25 cellular contexts compared by ENCODE assay signal in the genomic region with DNA sequence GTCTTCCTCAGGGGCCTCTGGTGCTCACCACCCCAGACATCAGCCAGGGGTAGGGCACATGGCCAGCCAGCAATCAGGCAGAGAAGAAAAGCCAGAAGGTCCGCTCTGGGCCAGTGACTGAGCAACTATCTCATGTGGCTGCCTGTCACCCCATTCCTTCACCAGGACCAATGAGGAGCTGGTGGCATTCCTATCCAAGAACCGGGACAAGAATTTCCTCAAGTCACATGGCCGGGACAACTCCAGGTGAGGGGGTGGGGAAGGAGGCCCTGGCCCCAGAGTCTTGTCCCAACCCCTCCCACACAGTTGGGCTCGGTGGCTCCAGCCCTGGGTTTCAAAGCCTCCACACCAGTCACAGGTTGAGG.
"Had no signal": no experiment of that assay in that cellular context is flagged by ENCODE, and none has a peak within 500 bp of the region (broad histone marks: within the 10 kb centered on the region; RNA-seq: fewer than 3 reads in every experiment).

No MANE protein-coding gene starts in this region.

- H3K9me3 Mint-ChIP-seq: immature natural killer cell; memory B cell; naive B cell; nephron; stimulated activated naive B cell treated with anti-CD40 and anti-IgM and Interleukin-4, amounts not matched to agents 10 μg/mL and 1 μg/mL and 100 μg/mL, for 72 hours; stimulated activated naive CD8-positive, alpha-beta T cell treated with anti-CD3 and anti-CD28 coated beads, Interleukin-15, amount 100 ng/mL, for 72 hours had no signal

- DNase-seq: colonic mucosa; dermis blood vessel endothelial cell; erythroblast; foreskin melanocyte; heart right ventricle; immature natural killer cell; kidney; left cardiac atrium; left ventricle myocardium inferior; lower lobe of right lung; naive B cell; psoas muscle; retina; stimulated activated CD4-positive, alpha-beta T cell treated with anti-CD3 and anti-CD28 coated beads, Interleukin-15, amount 100 ng/mL, for 24 hours; stimulated activated CD4-positive, alpha-beta T cell treated with anti-CD3 and anti-CD28 coated beads, Interleukin-1b, Interleukin-23, amount 100 ng/mL, for 48 hours; stimulated activated CD4-positive, alpha-beta T cell treated with anti-CD3 and anti-CD28 coated beads, Interleukin-4, amount 100 ng/mL, for 24 hours; stimulated activated naive B cell treated with anti-CD40 and anti-IgM and Interleukin-4, amounts not matched to agents 10 μg/mL and 1 μg/mL and 100 μg/mL, for 72 hours; substantia nigra; transverse colon had no signal

- H3K9me3 ChIP-seq: colonic mucosa, heart right ventricle, left ventricle myocardium inferior, lower lobe of right lung, psoas muscle, right lobe of liver, spleen, thoracic aorta, transverse colon had no signal

- H3K27me3 ChIP-seq: colonic mucosa, heart right ventricle, right lobe of liver, spleen, transverse colon had no signal

- H3K27ac ChIP-seq: colonic mucosa, heart right ventricle, left ventricle myocardium inferior, lower lobe of right lung, psoas muscle, right lobe of liver, spleen, thoracic aorta, transverse colon had no signal

- H3K36me3 Mint-ChIP-seq: naive B cell had no signal

- H3K4me1 ChIP-seq: colonic mucosa, lower lobe of right lung, psoas muscle, transverse colon had no signal

- H3K4me1 Mint-ChIP-seq: nephron had no signal

- H3K4me3 Mint-ChIP-seq: immature natural killer cell; memory B cell; naive B cell; nephron; stimulated activated naive B cell treated with anti-CD40 and anti-IgM and Interleukin-4, amounts not matched to agents 10 μg/mL and 1 μg/mL and 100 μg/mL, for 72 hours; stimulated activated naive CD8-positive, alpha-beta T cell treated with anti-CD3 and anti-CD28 coated beads, Interleukin-15, amount 100 ng/mL, for 72 hours had no signal

- H3K4me3 ChIP-seq: colonic mucosa, heart right ventricle, left ventricle myocardium inferior, lower lobe of right lung, psoas muscle, right lobe of liver, spleen, thoracic aorta, transverse colon had no signal

- H3K27ac Mint-ChIP-seq: memory B cell; nephron; stimulated activated naive B cell treated with anti-CD40 and anti-IgM and Interleukin-4, amounts not matched to agents 10 μg/mL and 1 μg/mL and 100 μg/mL, for 72 hours had no signal

- H3K27me3 Mint-ChIP-seq: memory B cell; naive B cell; stimulated activated naive B cell treated with anti-CD40 and anti-IgM and Interleukin-4, amounts not matched to agents 10 μg/mL and 1 μg/mL and 100 μg/mL, for 72 hours; stimulated activated naive CD8-positive, alpha-beta T cell treated with anti-CD3 and anti-CD28 coated beads, Interleukin-15, amount 100 ng/mL, for 72 hours had no signal
